8 cellular contexts compared by ENCODE assay signal in the genomic region with DNA sequence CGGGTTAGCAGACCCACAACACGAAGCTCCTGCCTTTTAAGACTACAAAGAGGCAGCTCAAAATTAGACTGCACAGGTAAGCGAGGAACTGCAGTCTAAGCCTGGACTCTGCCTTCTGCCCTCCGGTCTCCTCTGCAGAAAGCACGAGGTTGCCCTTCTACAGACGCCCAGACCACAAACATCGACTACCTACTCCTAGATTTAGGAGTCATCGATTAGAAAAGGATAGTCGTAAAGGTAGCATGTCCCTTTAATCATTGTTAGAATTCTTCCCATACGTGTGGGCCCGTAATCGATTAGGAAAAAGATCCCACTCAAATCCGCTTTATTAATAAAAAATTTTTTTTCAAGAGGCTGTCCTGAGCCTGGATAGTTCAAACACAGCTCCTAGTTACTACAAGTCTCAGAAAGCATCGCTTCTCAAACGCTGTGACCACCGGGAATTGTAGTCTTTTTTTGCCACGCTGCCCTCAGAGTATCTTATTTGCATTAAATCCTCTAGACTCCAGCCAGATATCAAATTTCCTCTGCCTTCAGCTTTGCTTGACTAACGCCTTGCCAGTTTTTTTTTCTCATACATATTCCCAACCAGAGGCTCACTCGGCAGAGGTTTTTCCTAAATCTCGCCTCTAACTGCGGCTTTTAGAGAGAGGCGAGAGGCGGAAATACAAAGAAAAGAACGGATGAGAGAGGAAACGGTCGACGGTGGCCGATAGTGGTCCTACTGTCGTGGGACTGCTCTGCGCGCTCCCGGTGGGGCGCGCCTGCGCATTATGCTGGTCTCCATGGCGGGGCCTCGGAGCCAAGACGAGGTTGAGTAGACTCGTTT. TPM values are rescaled to one million over a fixed set of nuclear protein-coding genes. Genes with fewer than 3 reads are reported as not detected.
DNase-seq lines count a peak whose midpoint lies in the region; ATAC-seq lines count a peak whose summit lies in the region.

A gene with protein sequence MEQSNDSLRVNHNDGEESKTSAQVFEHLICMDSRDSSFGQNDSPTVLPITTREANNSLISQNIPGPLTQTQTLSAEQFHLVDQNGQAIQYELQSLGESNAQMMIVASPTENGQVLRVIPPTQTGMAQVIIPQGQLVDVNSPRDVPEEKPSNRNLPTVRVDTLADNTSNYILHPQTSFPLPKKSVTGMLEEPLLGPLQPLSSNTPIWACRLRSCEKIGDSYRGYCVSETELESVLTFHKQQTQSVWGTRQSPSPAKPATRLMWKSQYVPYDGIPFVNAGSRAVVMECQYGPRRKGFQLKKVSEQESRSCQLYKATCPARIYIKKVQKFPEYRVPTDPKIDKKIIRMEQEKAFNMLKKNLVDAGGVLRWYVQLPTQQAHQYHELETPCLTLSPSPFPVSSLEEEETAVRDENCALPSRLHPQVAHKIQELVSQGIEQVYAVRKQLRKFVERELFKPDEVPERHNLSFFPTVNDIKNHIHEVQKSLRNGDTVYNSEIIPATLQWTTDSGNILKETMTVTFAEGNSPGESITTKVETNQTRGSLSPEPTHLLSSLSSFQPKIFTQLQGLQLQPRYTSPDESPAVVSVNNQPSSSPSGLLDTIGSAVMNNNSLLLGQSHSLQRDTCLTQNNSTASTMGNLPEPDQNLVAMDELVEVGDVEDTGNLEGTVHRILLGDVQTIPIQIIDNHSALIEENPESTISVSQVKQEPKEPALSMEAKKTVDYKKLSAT (plus strand): TSS at position 763 of the 829 bp plus-strand sequence. CDS start 29,628 bp downstream, outside the sequence.
A gene (minus strand): TSS at position 161 of the 829 bp plus-strand sequence. CDS start 197 bp downstream, outside the sequence.

- no peaks in the 10 kb centered on the region for H3K9me3 ChIP-seq in SK-N-MC (ENCODE audit: low read depth, low read length)

- H3K9ac ChIP-seq in SK-N-MC (ENCODE audit: insufficient read length): peak within 1 kb of the TSS; percentile 97

- H3K27ac ChIP-seq in SK-N-MC: peak within 1 kb of the TSS; percentile 96

- H3K36me3 Mint-ChIP-seq in activated naive CD4-positive, alpha-beta T cell treated with anti-CD3 and anti-CD28 coated beads, Interleukin-2, amount 50 U/mL, for 24 hours: peaks cover 2% of the 10 kb centered on the region

- no peaks in the 10 kb centered on the region for H3K9me3 Mint-ChIP-seq in activated naive CD4-positive, alpha-beta T cell treated with anti-CD3 and anti-CD28 coated beads, Interleukin-2, amount 50 U/mL, for 24 hours

- H3K4me1 Mint-ChIP-seq in activated naive CD4-positive, alpha-beta T cell treated with anti-CD3 and anti-CD28 coated beads, Interleukin-2, amount 50 U/mL, for 24 hours: peaks cover 32% of the 10 kb centered on the region

- peaks cover 29% of the 10 kb centered on the region for H3K36me3 ChIP-seq in SK-N-MC (ENCODE audit: insufficient read depth, low read length)

- peak; percentile 74 for ATAC-seq in HG02588 (IDR thresholded peaks at IDR 0.05; ENCODE audit: unreplicated experiment)

- peak within 1 kb of the TSS; percentile 99 for H3K4me3 Mint-ChIP-seq in activated naive CD4-positive, alpha-beta T cell treated with anti-CD3 and anti-CD28 coated beads, Interleukin-2, amount 50 U/mL, for 24 hours

- H3K4me3 ChIP-seq in GM08714 (ENCODE audit: low read length) (peak within 1 kb of the TSS; percentile 100), SK-N-MC (peak within 1 kb of the TSS; percentile 94)

- peak within 1 kb of the TSS; percentile 99 for H3K27ac Mint-ChIP-seq in activated naive CD4-positive, alpha-beta T cell treated with anti-CD3 and anti-CD28 coated beads, Interleukin-2, amount 50 U/mL, for 24 hours

- no peaks in the 10 kb centered on the region for H3K27me3 Mint-ChIP-seq in activated naive CD4-positive, alpha-beta T cell treated with anti-CD3 and anti-CD28 coated beads, Interleukin-2, amount 50 U/mL, for 24 hours

- DNase-seq in NCI-H1048 (lab: John Stamatoyannopoulos, UW) (peak; percentile 91), SK-N-MC (ENCODE audit: low read depth, low spot score) (peak; percentile 88), glomerular endothelial cell (ENCODE audit: extremely low read depth, low read depth, low spot score) (peak; percentile 86), nucleus accumbens (lab: John Stamatoyannopoulos, UW) (peak in 55 of 56 donors; percentile 49 to 97 (median 89)), superior temporal gyrus (ENCODE audit: extremely low spot score) (peak; percentile 98)

RNA-seq across cellular contexts. Expression of the first gene that starts in this region (rescaled TPM):
- 4.4 and 4.6 TPM in 2 replicates for total RNA-seq in glomerular endothelial cell

RNA-seq across cellular contexts. Expression of the second gene that starts in this region (rescaled TPM):
- 15.2 and 22.9 TPM in 2 replicates for total RNA-seq in glomerular endothelial cell

Comparison
In these comparisons a context has a peak if more than half of its experiments do, and no peak if none do; other contexts are left out.
1. Peak in every context shown above with its lines: DNase-seq, ATAC-seq, H3K4me3 ChIP-seq and H3K27ac ChIP-seq.